17 cellular contexts compared by ENCODE assay signal in the genomic region with DNA sequence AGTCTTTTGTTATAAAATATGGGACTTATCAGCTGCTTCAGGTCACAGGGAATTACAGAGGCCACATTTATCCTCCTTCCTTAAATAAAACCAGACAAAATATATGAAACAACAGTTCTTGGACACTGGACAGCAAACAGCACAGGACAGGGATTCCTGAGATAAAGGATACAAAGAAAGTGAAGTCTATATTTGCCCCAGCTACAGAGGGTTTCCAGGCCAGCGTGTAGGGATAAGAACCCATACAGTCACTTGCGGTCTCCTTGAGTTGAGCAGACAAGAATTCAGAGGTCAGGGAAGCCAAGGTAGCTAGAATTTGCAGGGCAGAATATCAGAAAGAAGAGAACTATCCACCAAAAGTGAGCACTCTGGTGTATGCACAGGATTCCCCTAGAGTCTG. TPM values are rescaled to one million over a fixed set of nuclear protein-coding genes. Genes with fewer than 3 reads are reported as not detected.
DNase-seq lines count a peak whose midpoint lies in the region; ATAC-seq, FAIRE-seq and TF ChIP-seq lines count a peak whose summit lies in the region.
"Had no signal": no experiment of that assay in that cellular context is flagged by ENCODE, and none has a peak within 500 bp of the region (broad histone marks: within the 10 kb centered on the region; RNA-seq: fewer than 3 reads in every experiment).

No MANE protein-coding gene starts in this region.

- CTCF ChIA-PET in WTC11 (lab: Charles Lee) = no interaction called here

- no peak for ATAC-seq in activated T-cell treated with anti-CD3 and anti-CD28 coated beads, Interleukin-2, amount 50 U/mL, for 72 hours (replicated peaks in 1 of 2)
- no peak for ATAC-seq in activated T-cell treated with anti-CD3 and anti-CD28 coated beads, Interleukin-2, amount 50 U/mL, for 4 hours
- ATAC-seq in heart left ventricle = peak in 3 of 4 donors; percentile 55 to 79 (median 59)
- ATAC-seq in left cardiac atrium = no peak
- no peak for ATAC-seq in WTC11

- peaks cover 0 to 33% (median 10%) of the 10 kb centered on the region in 12 donors for H3K4me1 ChIP-seq in heart left ventricle

- peak; percentile 27 for FAIRE-seq in GM12892 (lab: Jason Lieb, UNC)
- FAIRE-seq: HTR-8/SVneo had no signal

- no peak for DNase-seq in activated T-cell treated with anti-CD3 and anti-CD28 coated beads, Interleukin-2, amount 50 U/mL, for 72 hours
- no peak for DNase-seq in activated T-cell treated with anti-CD3 and anti-CD28 coated beads, Interleukin-2, amount 50 U/mL, for 4 hours
- DNase-seq in heart left ventricle (no peak), left cardiac atrium (no peak), GM12892 (ENCODE audit: insufficient read length) (no peak), WTC11 (ENCODE audit: low spot score) (no peak), NCI-H345 treated with DMSO at 0.1 percent for 48 hours (lab: John Stamatoyannopoulos, UW; ENCODE audit: unreplicated experiment) (no peak)
- DNase-seq: 8988T; Calu3; CD4-positive, alpha-beta memory T cell; DMS79 treated with DMSO at 0.1 percent for 48 hours; GF-D8; GOT3; H7 had no signal

- H3K4me3 ChIP-seq in heart left ventricle = no peak overlapping the region
- H3K4me3 ChIP-seq: BLaER1 had no signal

- H3K27me3 ChIP-seq in heart left ventricle = no peaks in the 10 kb centered on the region
- H3K27me3 ChIP-seq: BLaER1 had no signal

- TF ChIP-seq CTCF in heart left ventricle (IDR thresholded peaks at IDR 0.05) = no peak
- no peak for TF ChIP-seq CTCF in WTC11 (IDR thresholded peaks at IDR 0.05)

- peaks cover 0 to 26% (median 16%) of the 10 kb centered on the region in 12 donors for H3K9me3 ChIP-seq in heart left ventricle

- peaks cover 24 to 37% of the 10 kb centered on the region in 2 donors for H3K36me3 Mint-ChIP-seq in activated T-cell treated with anti-CD3 and anti-CD28 coated beads, Interleukin-2, amount 50 U/mL, for 72 hours (ENCODE audit: insufficient read depth in 2 of 2)
- H3K36me3 Mint-ChIP-seq in activated T-cell treated with anti-CD3 and anti-CD28 coated beads, Interleukin-2, amount 50 U/mL, for 4 hours (ENCODE audit: insufficient read depth) = peaks cover 56% of the 10 kb centered on the region
- H3K36me3 Mint-ChIP-seq in WTC11 = peaks cover 51% of the 10 kb centered on the region

- H3K4me3 Mint-ChIP-seq in activated T-cell treated with anti-CD3 and anti-CD28 coated beads, Interleukin-2, amount 50 U/mL, for 72 hours = no peak overlapping the region
- H3K4me3 Mint-ChIP-seq in activated T-cell treated with anti-CD3 and anti-CD28 coated beads, Interleukin-2, amount 50 U/mL, for 4 hours = no peak overlapping the region
- no peak overlapping the region for H3K4me3 Mint-ChIP-seq in WTC11
- H3K4me3 Mint-ChIP-seq: CD14-positive monocyte; CD4-positive, alpha-beta memory T cell had no signal

- H3K27ac ChIP-seq in heart left ventricle = peak overlapping the region in 8 of 12 donors; percentile 1 to 74 (median 41)
- H3K27ac ChIP-seq: BLaER1 had no signal

- TF ChIP-seq POLR2A in heart left ventricle (IDR thresholded peaks at IDR 0.05) (no peak), GM12892 (IDR thresholded peaks at IDR 0.05; ENCODE audit: low read depth, low read length) (no peak)

- H3K27me3 Mint-ChIP-seq in activated T-cell treated with anti-CD3 and anti-CD28 coated beads, Interleukin-2, amount 50 U/mL, for 72 hours (ENCODE audit: low read depth) = no peaks in the 10 kb centered on the region
- no peaks in the 10 kb centered on the region for H3K27me3 Mint-ChIP-seq in activated T-cell treated with anti-CD3 and anti-CD28 coated beads, Interleukin-2, amount 50 U/mL, for 4 hours (ENCODE audit: low read depth)
- H3K27me3 Mint-ChIP-seq in WTC11 (ENCODE audit: low read depth) = no peaks in the 10 kb centered on the region; the same call in 1 of the 2 replicates
- H3K27me3 Mint-ChIP-seq: CD4-positive, alpha-beta memory T cell had no signal

- peaks cover 0 to 79% (median 56%) of the 10 kb centered on the region in 9 donors for H3K36me3 ChIP-seq in heart left ventricle

- H3K4me1 Mint-ChIP-seq in activated T-cell treated with anti-CD3 and anti-CD28 coated beads, Interleukin-2, amount 50 U/mL, for 72 hours (ENCODE audit: low read depth) = no peaks in the 10 kb centered on the region
- no peaks in the 10 kb centered on the region for H3K4me1 Mint-ChIP-seq in activated T-cell treated with anti-CD3 and anti-CD28 coated beads, Interleukin-2, amount 50 U/mL, for 4 hours (ENCODE audit: low read depth)
- H3K4me1 Mint-ChIP-seq in WTC11 = no peaks in the 10 kb centered on the region

- peaks cover 5 to 9% of the 10 kb centered on the region in 2 donors for H3K9me3 Mint-ChIP-seq in activated T-cell treated with anti-CD3 and anti-CD28 coated beads, Interleukin-2, amount 50 U/mL, for 72 hours
- H3K9me3 Mint-ChIP-seq in activated T-cell treated with anti-CD3 and anti-CD28 coated beads, Interleukin-2, amount 50 U/mL, for 4 hours = peaks cover 18% of the 10 kb centered on the region
- H3K9me3 Mint-ChIP-seq in WTC11 = peaks cover 37% of the 10 kb centered on the region

- 50 to 67% (median 57%) methylated on average over 2 of the region's 2 CpGs for WGBS in heart left ventricle, 4 donors

- POLR2A ChIA-PET in WTC11 (lab: Charles Lee) = no interaction called here

- peak overlapping the region; percentile 50 for H3K27ac Mint-ChIP-seq in activated T-cell treated with anti-CD3 and anti-CD28 coated beads, Interleukin-2, amount 50 U/mL, for 72 hours
- no peak overlapping the region for H3K27ac Mint-ChIP-seq in WTC11

- intact Hi-C loops in heart left ventricle (cut with DNase I) = no loop called here
- intact Hi-C loops in left cardiac atrium (cut with DNase I) = no loop called here

TF ChIP-seq in WTC11, 78 proteins besides CTCF, POLR2A, EP300 and RAD21 (continues in another document):
- TF ChIP-seq NFE2L1 (CRISPR knock-in tag; IDR thresholded peaks at IDR 0.05) (no peak), TEAD4 (CRISPR knock-in tag; IDR thresholded peaks at IDR 0.05) (no peak)
- TF ChIP-seq, protein P1, sequence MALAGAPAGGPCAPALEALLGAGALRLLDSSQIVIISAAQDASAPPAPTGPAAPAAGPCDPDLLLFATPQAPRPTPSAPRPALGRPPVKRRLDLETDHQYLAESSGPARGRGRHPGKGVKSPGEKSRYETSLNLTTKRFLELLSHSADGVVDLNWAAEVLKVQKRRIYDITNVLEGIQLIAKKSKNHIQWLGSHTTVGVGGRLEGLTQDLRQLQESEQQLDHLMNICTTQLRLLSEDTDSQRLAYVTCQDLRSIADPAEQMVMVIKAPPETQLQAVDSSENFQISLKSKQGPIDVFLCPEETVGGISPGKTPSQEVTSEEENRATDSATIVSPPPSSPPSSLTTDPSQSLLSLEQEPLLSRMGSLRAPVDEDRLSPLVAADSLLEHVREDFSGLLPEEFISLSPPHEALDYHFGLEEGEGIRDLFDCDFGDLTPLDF (CRISPR knock-in tag; IDR thresholded peaks at IDR 0.05) = no peak
- TF ChIP-seq, protein P2, sequence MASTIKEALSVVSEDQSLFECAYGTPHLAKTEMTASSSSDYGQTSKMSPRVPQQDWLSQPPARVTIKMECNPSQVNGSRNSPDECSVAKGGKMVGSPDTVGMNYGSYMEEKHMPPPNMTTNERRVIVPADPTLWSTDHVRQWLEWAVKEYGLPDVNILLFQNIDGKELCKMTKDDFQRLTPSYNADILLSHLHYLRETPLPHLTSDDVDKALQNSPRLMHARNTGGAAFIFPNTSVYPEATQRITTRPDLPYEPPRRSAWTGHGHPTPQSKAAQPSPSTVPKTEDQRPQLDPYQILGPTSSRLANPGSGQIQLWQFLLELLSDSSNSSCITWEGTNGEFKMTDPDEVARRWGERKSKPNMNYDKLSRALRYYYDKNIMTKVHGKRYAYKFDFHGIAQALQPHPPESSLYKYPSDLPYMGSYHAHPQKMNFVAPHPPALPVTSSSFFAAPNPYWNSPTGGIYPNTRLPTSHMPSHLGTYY (CRISPR knock-in tag; IDR thresholded peaks at IDR 0.05) = no peak

RNA-seq across cellular contexts. Expression of a gene that starts 8.8 kb away (rescaled TPM):
- total RNA-seq in activated T-cell treated with anti-CD3 and anti-CD28 coated beads, Interleukin-2, amount 50 U/mL, for 72 hours = 10 to 100 TPM; 22.4 to 23.1 TPM
- 10 to 100 TPM; 40.3 to 46.4 (median 43.7) TPM for total RNA-seq in activated T-cell treated with anti-CD3 and anti-CD28 coated beads, Interleukin-2, amount 50 U/mL, for 4 hours
- total RNA-seq in heart left ventricle (10 to 100 TPM in 7 of 9 donors, 1 to 10 TPM in 2; 5.0 to 36.4 (median 18.3) TPM), left cardiac atrium (10 to 100 TPM; 14.9 to 21.0 TPM), WTC11 (2021) (26.5 to 31.5 TPM (median 29.7 TPM) in 3 replicates)
- polyA plus RNA-seq in heart left ventricle = 10 to 100 TPM; 11.4 to 49.1 TPM
- polyA plus RNA-seq in GM12892 (2012; ENCODE audit: missing spikeins) = 37.9 TPM

RNA-seq across cellular contexts. Expression of a gene that starts 30.5 kb away (rescaled TPM):
- 100 to 1,000 TPM in 1 of 2 donors, 10 to 100 TPM in 1; 88.7 to 101 TPM for total RNA-seq in activated T-cell treated with anti-CD3 and anti-CD28 coated beads, Interleukin-2, amount 50 U/mL, for 72 hours
- 10 to 100 TPM; 69.9 to 86.1 (median 78.2) TPM for total RNA-seq in activated T-cell treated with anti-CD3 and anti-CD28 coated beads, Interleukin-2, amount 50 U/mL, for 4 hours
- total RNA-seq in heart left ventricle = 100 to 1,000 TPM in 1 of 9 donors, 10 to 100 TPM in 8; 52.2 to 131 (median 85.3) TPM
- polyA plus RNA-seq in heart left ventricle = 100 to 1,000 TPM in 1 of 2 donors, 10 to 100 TPM in 1; 91.2 to 129 TPM
- total RNA-seq in left cardiac atrium = 100 to 1,000 TPM in 1 of 2 donors, 10 to 100 TPM in 1; 92.2 to 101 TPM
- polyA plus RNA-seq in GM12892 (2012; ENCODE audit: missing spikeins) = 63.7 TPM
- 29.8 to 41.9 TPM (median 37.8 TPM) in 3 replicates for total RNA-seq in WTC11 (2021)
- total RNA-seq: H7 had no signal

RNA-seq across cellular contexts. Expression of a gene that starts 49.7 kb away (rescaled TPM):
- total RNA-seq in activated T-cell treated with anti-CD3 and anti-CD28 coated beads, Interleukin-2, amount 50 U/mL, for 72 hours = 1 to 10 TPM; 1.2 to 1.3 TPM
- under 1 TPM; 0.13 to 0.22 (median 0.18) TPM for total RNA-seq in activated T-cell treated with anti-CD3 and anti-CD28 coated beads, Interleukin-2, amount 50 U/mL, for 4 hours
- total RNA-seq in heart left ventricle (10 to 100 TPM in 1 of 9 donors, 1 to 10 TPM in 8; 3.0 to 11.4 (median 5.7) TPM), left cardiac atrium (10 to 100 TPM; 11.9 to 16.7 TPM), WTC11 (2021) (0.70 to 0.92 TPM (median 0.89 TPM) in 3 replicates)
- polyA plus RNA-seq in heart left ventricle = 1 to 10 TPM; 2.2 to 3.6 TPM
- polyA plus RNA-seq in GM12892 (2012; ENCODE audit: missing spikeins) = 3.1 TPM

Comparison
In these comparisons a context has a peak if more than half of its experiments do, and no peak if none do; other contexts are left out.
1. ATAC-seq: peak in heart left ventricle (3 of 4); none in activated T-cell treated with anti-CD3 and anti-CD28 coated beads, Interleukin-2, amount 50 U/mL, for 72 hours (0 of 2), activated T-cell treated with anti-CD3 and anti-CD28 coated beads, Interleukin-2, amount 50 U/mL, for 4 hours (0 of 2), left cardiac atrium (0 of 2) and WTC11 (single experiment).